Comparison of ENCODE assay signal across 12 cellular contexts in genomic region chr19:49165111-49165750, GRCh38. TPM values are rescaled to one million over a fixed set of nuclear protein-coding genes. Genes with fewer than 3 reads are reported as not detected.
DNase-seq lines count a peak whose midpoint lies in the region; ATAC-seq and TF ChIP-seq lines count a peak whose summit lies in the region.
"Had no signal": no experiment of that assay in that cellular context is flagged by ENCODE, and none has a peak within 500 bp of the region (broad histone marks: within the 10 kb centered on the region; RNA-seq: fewer than 3 reads in every experiment).

No MANE protein-coding gene starts in this region.

- H3K4me3 Mint-ChIP-seq in type B pancreatic cell, result no peak overlapping the region
- H3K4me3 Mint-ChIP-seq in CD8-positive, alpha-beta memory T cell, result no peak overlapping the region
- H3K4me3 Mint-ChIP-seq: activated naive CD4-positive, alpha-beta T cell treated with anti-CD3 and anti-CD28 coated beads for 36 hours had no signal

- ATAC-seq in GM21360 (IDR thresholded peaks at IDR 0.05; ENCODE audit: unreplicated experiment) (no peak), HG03469 (IDR thresholded peaks at IDR 0.05; ENCODE audit: unreplicated experiment) (no peak)

- POLR2A ChIA-PET in CD8-positive, alpha-beta memory T cell (lab: Charles Lee), result no interaction called here

- H3K9me3 ChIP-seq in ascending aorta, result no peaks in the 10 kb centered on the region
- no peaks in the 10 kb centered on the region for H3K9me3 ChIP-seq in esophagus muscularis mucosa
- H3K9me3 ChIP-seq in mucosa of rectum (ENCODE audit: control insufficient read depth in 2 of 2, low read length in 2 of 2), result no peaks in the 10 kb centered on the region
- no peaks in the 10 kb centered on the region for H3K9me3 ChIP-seq in CD8-positive, alpha-beta memory T cell (ENCODE audit: low read length)
- H3K9me3 ChIP-seq: SK-N-SH had no signal

- H3K4me1 ChIP-seq in ascending aorta, result peaks cover 7 to 19% of the 10 kb centered on the region in 2 donors
- peaks cover 15 to 36% (median 27%) of the 10 kb centered on the region in 4 donors for H3K4me1 ChIP-seq in esophagus muscularis mucosa
- H3K4me1 ChIP-seq in mucosa of rectum (ENCODE audit: control insufficient read depth in 2 of 2, insufficient read depth in 2 of 2, low read length in 2 of 2), result peaks cover 28 to 49% of the 10 kb centered on the region in 2 donors
- H3K4me1 ChIP-seq in CD8-positive, alpha-beta memory T cell (ENCODE audit: insufficient read depth, low read length), result no peaks in the 10 kb centered on the region

- H3K4me1 Mint-ChIP-seq in type B pancreatic cell (ENCODE audit: unreplicated experiment), result peaks cover 7% of the 10 kb centered on the region
- H3K4me1 Mint-ChIP-seq in CD8-positive, alpha-beta memory T cell, result no peaks in the 10 kb centered on the region

- TF ChIP-seq POLR2A in esophagus muscularis mucosa (IDR thresholded peaks at IDR 0.05; ENCODE audit: low read depth), result no peak

- DNase-seq in ascending aorta (ENCODE audit: low spot score in 2 of 2) (peak in 1 of 2 donors; percentile 82), esophagus muscularis mucosa (ENCODE audit: extremely low spot score) (no peak), type B pancreatic cell (ENCODE audit: extremely low spot score, unreplicated experiment) (no peak)
- DNase-seq in CD8-positive, alpha-beta memory T cell, result no peak
- DNase-seq: activated CD4-positive, alpha-beta T cell treated with anti-CD3 and anti-CD28 coated beads, Interleukin-2, amount 50 U/mL, for 1 hour; activated naive CD4-positive, alpha-beta T cell treated with anti-CD3 and anti-CD28 coated beads for 36 hours; MM.1S; NCI-H510A treated with DMSO at 0.1 percent for 48 hours had no signal

- peak overlapping the region; percentile 70 for H3K27ac Mint-ChIP-seq in type B pancreatic cell
- H3K27ac Mint-ChIP-seq in CD8-positive, alpha-beta memory T cell, result no peak overlapping the region
- H3K27ac Mint-ChIP-seq: activated naive CD4-positive, alpha-beta T cell treated with anti-CD3 and anti-CD28 coated beads for 36 hours had no signal

- H3K36me3 ChIP-seq in ascending aorta, result peaks cover 18 to 25% of the 10 kb centered on the region in 2 donors
- peaks cover 2 to 38% (median 33%) of the 10 kb centered on the region in 4 donors for H3K36me3 ChIP-seq in esophagus muscularis mucosa
- H3K36me3 ChIP-seq in mucosa of rectum (ENCODE audit: control insufficient read depth in 2 of 2, insufficient read depth in 2 of 2, low read length in 2 of 2), result peaks cover 6 to 8% of the 10 kb centered on the region in 2 donors
- H3K36me3 ChIP-seq in CD8-positive, alpha-beta memory T cell (ENCODE audit: insufficient read depth, low read length), result no peaks in the 10 kb centered on the region

- CTCF ChIA-PET in CD8-positive, alpha-beta memory T cell (lab: Charles Lee), result no interaction called here

- intact Hi-C loops in ascending aorta (cut with DNase I), result no loop called here
- intact Hi-C loops in esophagus muscularis mucosa (cut with DNase I), result no loop called here

- TF ChIP-seq EP300 in esophagus muscularis mucosa (IDR thresholded peaks at IDR 0.05), result no peak

- no peaks in the 10 kb centered on the region for H3K27me3 Mint-ChIP-seq in type B pancreatic cell
- H3K27me3 Mint-ChIP-seq in CD8-positive, alpha-beta memory T cell, result peaks cover 7 to 33% of the 10 kb centered on the region in 2 donors

- H3K27ac ChIP-seq in ascending aorta (peak overlapping the region; percentile 89 to 92), esophagus muscularis mucosa (replicated peaks in 1 of 4) (peak overlapping the region; percentile 80 to 87 (median 84)), mucosa of rectum (ENCODE audit: low read depth in 2 of 2, low read length in 2 of 2) (peak overlapping the region; percentile 73 to 90)
- H3K27ac ChIP-seq in CD8-positive, alpha-beta memory T cell (ENCODE audit: low read depth, low read length), result no peak overlapping the region

- 45% methylated on average over 24 of the region's 24 CpGs for WGBS in esophagus muscularis mucosa

- H3K9me3 Mint-ChIP-seq in type B pancreatic cell, result no peaks in the 10 kb centered on the region
- no peaks in the 10 kb centered on the region for H3K9me3 Mint-ChIP-seq in CD8-positive, alpha-beta memory T cell
- H3K9me3 Mint-ChIP-seq: activated naive CD4-positive, alpha-beta T cell treated with anti-CD3 and anti-CD28 coated beads for 36 hours had no signal

- H3K27me3 ChIP-seq in ascending aorta (no peaks in the 10 kb centered on the region), esophagus muscularis mucosa (no peaks in the 10 kb centered on the region), mucosa of rectum (ENCODE audit: control insufficient read depth in 2 of 2, insufficient read depth in 2 of 2, low read length in 2 of 2) (no peaks in the 10 kb centered on the region)
- no peaks in the 10 kb centered on the region for H3K27me3 ChIP-seq in CD8-positive, alpha-beta memory T cell (ENCODE audit: insufficient read depth, low read length, poor library complexity, severe bottlenecking)

- no peak for TF ChIP-seq CTCF in ascending aorta (IDR thresholded peaks at IDR 0.05)
- TF ChIP-seq CTCF in esophagus muscularis mucosa (IDR thresholded peaks at IDR 0.05), result no peak
- no peak for TF ChIP-seq CTCF in type B pancreatic cell (conservative IDR thresholded peaks at IDR 0.05)

- H3K36me3 Mint-ChIP-seq in type B pancreatic cell, result peaks cover 7% of the 10 kb centered on the region
- H3K36me3 Mint-ChIP-seq in CD8-positive, alpha-beta memory T cell, result no peaks in the 10 kb centered on the region

- peak overlapping the region; percentile 79 to 80 for H3K9ac ChIP-seq in mucosa of rectum (ENCODE audit: low read depth in 1 of 2, low read length in 2 of 2)
- H3K9ac ChIP-seq: SK-N-SH had no signal

- H3K4me3 ChIP-seq in ascending aorta, result peak overlapping the region; percentile 31 to 49
- peak overlapping the region; percentile 13 to 25 (median 18) for H3K4me3 ChIP-seq in esophagus muscularis mucosa
- peak overlapping the region; percentile 56 to 65 for H3K4me3 ChIP-seq in mucosa of rectum (ENCODE audit: low read length in 2 of 2)
- no peak overlapping the region for H3K4me3 ChIP-seq in CD8-positive, alpha-beta memory T cell (ENCODE audit: low read length)

RNA-seq across cellular contexts. Expression of gene TRPM4, which starts 7.6 kb away (rescaled TPM):
- 63.4 TPM for total RNA-seq in ascending aorta
- 10 to 100 TPM; 19.9 to 38.8 (median 27.9) TPM for total RNA-seq in esophagus muscularis mucosa
- 33.1 and 41.5 TPM in 2 replicates for total RNA-seq in type B pancreatic cell (ENCODE audit: low replicate concordance)
- total RNA-seq in CD8-positive, alpha-beta memory T cell, result not detected
- not detected for polyA plus RNA-seq in CD8-positive, alpha-beta memory T cell

RNA-seq across cellular contexts. Expression of gene HRC, which starts 10.0 kb away (rescaled TPM):
- total RNA-seq in ascending aorta (not detected), esophagus muscularis mucosa (10 to 100 TPM in 1 of 4 donors, 1 to 10 TPM in 2, under 1 TPM in 1; 0.83 to 11.1 (median 4.1) TPM), type B pancreatic cell (ENCODE audit: low replicate concordance) (3.2 TPM in 1 of 2 replicates, not detected in the other)
- not detected for total RNA-seq in CD8-positive, alpha-beta memory T cell
- not detected for polyA plus RNA-seq in CD8-positive, alpha-beta memory T cell
- total RNA-seq: activated naive CD4-positive, alpha-beta T cell treated with anti-CD3 and anti-CD28 coated beads for 36 hours had no signal
- polyA plus RNA-seq: SK-N-SH had no signal

RNA-seq across cellular contexts. Expression of gene PPFIA3, which starts 45.9 kb away (rescaled TPM):
- total RNA-seq in ascending aorta, result 33.3 TPM
- total RNA-seq in esophagus muscularis mucosa, result 1 to 10 TPM; 3.3 to 8.4 (median 5.3) TPM
- total RNA-seq in type B pancreatic cell (ENCODE audit: low replicate concordance), result 15.2 and 17.8 TPM in 2 replicates
- total RNA-seq in CD8-positive, alpha-beta memory T cell, result 1 to 10 TPM; 3.2 to 3.3 TPM
- polyA plus RNA-seq in CD8-positive, alpha-beta memory T cell, result 0.56 TPM

RNA-seq across cellular contexts. Expression of gene C19orf73, which starts 46.3 kb away (rescaled TPM):
- total RNA-seq in ascending aorta (not detected), esophagus muscularis mucosa (1 to 10 TPM in 3 of 4 donors, under 1 TPM in 1; 0.83 to 3.3 (median 1.9) TPM), type B pancreatic cell (ENCODE audit: low replicate concordance) (2.3 and 2.6 TPM in 2 replicates)
- 1 to 10 TPM; 1.4 to 2.5 TPM for total RNA-seq in CD8-positive, alpha-beta memory T cell
- 3.1 TPM for polyA plus RNA-seq in CD8-positive, alpha-beta memory T cell

RNA-seq across cellular contexts. Expression of gene LIN7B, which starts 51.1 kb away (rescaled TPM):
- 42.1 TPM for total RNA-seq in ascending aorta
- 10 to 100 TPM in 3 of 4 donors, 1 to 10 TPM in 1; 7.5 to 21.4 (median 15.5) TPM for total RNA-seq in esophagus muscularis mucosa
- total RNA-seq in type B pancreatic cell (ENCODE audit: low replicate concordance), result 10.6 TPM in 2 replicates
- 1 to 10 TPM; 4.0 to 5.1 TPM for total RNA-seq in CD8-positive, alpha-beta memory T cell
- polyA plus RNA-seq in CD8-positive, alpha-beta memory T cell, result 8.1 TPM

Comparison
In these comparisons a context has a peak if more than half of its experiments do, and no peak if none do; other contexts are left out.
1. RNA of gene TRPM4, which starts 7.6 kb away (total RNA-seq): 63.4 TPM in ascending aorta (single experiment), 33.1 to 41.5 TPM in type B pancreatic cell and 19.9 to 38.8 TPM in esophagus muscularis mucosa; not detected in CD8-positive, alpha-beta memory T cell; every median in the first group is over 10 times any median in the second.